ENCODE assay signal across 18 cellular contexts in the genomic region with DNA sequence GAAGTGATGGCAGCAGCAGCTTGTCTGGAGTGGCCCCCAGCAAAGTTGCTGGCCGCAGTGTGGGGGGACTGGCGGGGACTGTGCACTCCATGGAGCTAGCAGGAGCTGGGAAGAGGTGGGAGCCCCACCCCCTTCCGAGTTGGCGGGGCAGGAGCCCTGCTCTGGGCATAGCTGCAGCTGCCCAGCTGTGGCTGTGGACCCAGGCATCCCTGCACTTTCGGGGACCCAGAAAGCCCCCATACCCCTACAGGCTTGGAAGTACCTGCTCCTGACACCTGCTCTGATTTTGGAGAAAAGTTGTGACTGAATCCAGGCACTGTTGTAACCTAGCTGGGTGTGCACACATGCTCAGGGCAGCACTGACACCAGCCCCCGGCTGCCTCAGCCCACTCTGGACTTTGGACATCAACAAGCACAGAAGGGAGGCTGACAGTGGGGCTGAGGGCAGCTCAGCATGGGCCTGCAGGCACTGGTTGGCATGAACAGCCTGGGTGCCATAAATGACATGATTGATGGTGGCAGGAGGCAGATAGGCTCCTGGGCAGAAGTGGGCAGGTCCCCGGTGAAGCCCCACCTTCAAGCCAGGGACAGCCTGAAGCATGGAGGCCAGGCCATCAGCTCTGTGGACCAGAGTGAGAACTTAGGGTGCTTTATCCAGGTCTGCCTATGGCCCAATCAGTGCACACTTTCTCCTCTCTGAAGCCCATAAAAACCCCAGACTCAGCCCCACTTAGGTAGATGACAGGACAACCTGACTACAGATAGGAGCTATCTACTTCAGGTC. TPM values are rescaled to one million over a fixed set of nuclear protein-coding genes. Genes with fewer than 3 reads are reported as not detected.
DNase-seq lines count a peak whose midpoint lies in the region; ATAC-seq and TF ChIP-seq lines count a peak whose summit lies in the region.
"Had no signal": no experiment of that assay in that cellular context is flagged by ENCODE, and none has a peak within 500 bp of the region (broad histone marks: within the 10 kb centered on the region; RNA-seq: fewer than 3 reads in every experiment).

No MANE protein-coding gene starts in this region.

- POLR2A ChIA-PET in HEK293 (lab: Yijun Ruan, JAX) = interaction anchor here (2.3 kb wide), 1 partner anchor 12 kb away, joined by 19 read pairs; a partner anchor contains a TSS

- H3K9me3 ChIP-seq in BLaER1 = peaks cover 36% of the 10 kb centered on the region
- no peaks in the 10 kb centered on the region for H3K9me3 ChIP-seq in HEK293 (ENCODE audit: control insufficient read depth, insufficient read depth, low read depth, low read length)
- H3K9me3 ChIP-seq in mucosa of descending colon = no peaks in the 10 kb centered on the region
- no peaks in the 10 kb centered on the region for H3K9me3 ChIP-seq in MM.1S (replicated peaks; ENCODE audit: insufficient read depth, low read length)
- H3K9me3 ChIP-seq: A549, SJSA1 had no signal

- no peak for TF ChIP-seq POLR2A in erythroblast (IDR thresholded peaks at IDR 0.05; ENCODE audit: low read length)

- intact Hi-C loops in mucosa of descending colon (cut with DNase I, micrococcal nuclease) = no loop called here

- ATAC-seq in mucosa of descending colon = peak; percentile 74

- H3K79me2 ChIP-seq in MM.1S (ENCODE audit: low read length) = no peaks in the 10 kb centered on the region

- H3K9ac ChIP-seq in BLaER1 = no peak overlapping the region
- no peak overlapping the region for H3K9ac ChIP-seq in MM.1S (ENCODE audit: low read length)
- H3K9ac ChIP-seq: KMS-11 had no signal

- DNase-seq in erythroblast (lab: John Stamatoyannopoulos, UW) = peak; percentile 7 to 21
- peak in 2 of 3 donors; percentile 10 to 39 for DNase-seq in mucosa of descending colon
- no peak for DNase-seq in activated naive CD4-positive, alpha-beta T cell treated with anti-CD3 and anti-CD28 coated beads, Interleukin-2, amount 50 U/mL, for 16 hours
- no peak for DNase-seq in MM.1S
- DNase-seq in activated effector memory CD4-positive, alpha-beta T cell treated with Interleukin-2 at 50 U/mL for 16 hours = no peak
- DNase-seq in GM03348 (ENCODE audit: low spot score) = no peak
- DNase-seq: HCEC 1CT, NCI-H1092 treated with DMSO at 0.1 percent for 48 hours, NCI-H1694, NCI-H446, NCI-H774, PC-9 had no signal

- H3K4me2 ChIP-seq in BLaER1 (no peak overlapping the region), MM.1S (ENCODE audit: low read depth, low read length) (no peak overlapping the region)
- H3K4me2 ChIP-seq: A549, KMS-11, PC-9 had no signal

- H3F3A ChIP-seq in MM.1S (ENCODE audit: insufficient read depth, low read length) = no peaks in the 10 kb centered on the region

- peak overlapping the region; percentile 10; the same call in 1 of the 2 replicates for H3K4me3 ChIP-seq in BLaER1
- H3K4me3 ChIP-seq in HEK293 (ENCODE audit: low read depth, low read length) = no peak overlapping the region
- no peak overlapping the region for H3K4me3 ChIP-seq in mucosa of descending colon
- no peak overlapping the region for H3K4me3 ChIP-seq in MM.1S (ENCODE audit: low read length)
- H3K4me3 ChIP-seq: A549, PC-9, SJSA1 had no signal

- H4K20me1 ChIP-seq in BLaER1 (no peaks in the 10 kb centered on the region), MM.1S (ENCODE audit: insufficient read depth, low read length) (no peaks in the 10 kb centered on the region)

- H3K27ac ChIP-seq in BLaER1 (no peak overlapping the region), HEK293 (ENCODE audit: extremely low read depth, low read depth, low read length) (no peak overlapping the region), MM.1S (ENCODE audit: low read length) (no peak overlapping the region)
- H3K27ac ChIP-seq: A549, C4-2B, KMS-11, PC-9, SJSA1 had no signal

- H3K4me1 ChIP-seq in BLaER1 (no peaks in the 10 kb centered on the region), HEK293 (ENCODE audit: control insufficient read depth, insufficient read depth, low read length) (no peaks in the 10 kb centered on the region), mucosa of descending colon (ENCODE audit: low read depth) (no peaks in the 10 kb centered on the region), MM.1S (ENCODE audit: low read length) (no peaks in the 10 kb centered on the region)
- H3K4me1 ChIP-seq: A549, SJSA1 had no signal

- H3K27me3 ChIP-seq in BLaER1 = no peaks in the 10 kb centered on the region
- no peaks in the 10 kb centered on the region for H3K27me3 ChIP-seq in MM.1S (replicated peaks; ENCODE audit: insufficient read depth, low read length)
- H3K27me3 ChIP-seq: SJSA1 had no signal

- H3K36me3 ChIP-seq in BLaER1 = peaks cover 48% of the 10 kb centered on the region
- H3K36me3 ChIP-seq in HEK293 (ENCODE audit: control insufficient read depth in 2 of 2, insufficient read depth in 1 of 2, low read length in 2 of 2) = peaks cover 13 to 36% of the 10 kb centered on the region in 2 experiments
- no peaks in the 10 kb centered on the region for H3K36me3 ChIP-seq in mucosa of descending colon (ENCODE audit: low read depth)
- no peaks in the 10 kb centered on the region for H3K36me3 ChIP-seq in MM.1S (replicated peaks; ENCODE audit: insufficient read depth, low read length)
- H3K36me3 ChIP-seq: SJSA1 had no signal

- TF ChIP-seq CTCF in HEK293 (tag by site-specific recombination; IDR thresholded peaks at IDR 0.05) = no peak
- no peak for TF ChIP-seq CTCF in mucosa of descending colon (IDR thresholded peaks at IDR 0.05)
- no peak for TF ChIP-seq CTCF in MM.1S (IDR thresholded peaks at IDR 0.05; ENCODE audit: low read length)

- no peaks in the 10 kb centered on the region for H3K9me2 ChIP-seq in MM.1S (replicated peaks; ENCODE audit: insufficient read depth, low read length)

- H2AFZ ChIP-seq in MM.1S (ENCODE audit: low read length) = no peak overlapping the region
- H2AFZ ChIP-seq: PC-9 had no signal

- CTCF ChIA-PET in HEK293 (lab: Yijun Ruan, JAX) = interaction anchor here (0.6 kb wide), 1 partner anchor 1033 kb away, joined by 3 read pairs; no protein-coding TSS in a partner anchor

TF ChIP-seq in HEK293, 187 proteins besides CTCF, POLR2A, EP300 and RAD21:
- TF ChIP-seq, protein P1, sequence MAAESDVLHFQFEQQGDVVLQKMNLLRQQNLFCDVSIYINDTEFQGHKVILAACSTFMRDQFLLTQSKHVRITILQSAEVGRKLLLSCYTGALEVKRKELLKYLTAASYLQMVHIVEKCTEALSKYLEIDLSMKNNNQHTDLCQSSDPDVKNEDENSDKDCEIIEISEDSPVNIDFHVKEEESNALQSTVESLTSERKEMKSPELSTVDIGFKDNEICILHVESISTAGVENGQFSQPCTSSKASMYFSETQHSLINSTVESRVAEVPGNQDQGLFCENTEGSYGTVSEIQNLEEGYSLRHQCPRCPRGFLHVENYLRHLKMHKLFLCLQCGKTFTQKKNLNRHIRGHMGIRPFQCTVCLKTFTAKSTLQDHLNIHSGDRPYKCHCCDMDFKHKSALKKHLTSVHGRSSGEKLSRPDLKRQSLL (tag by site-specific recombination; IDR thresholded peaks at IDR 0.05) = no peak
- peak; percentile 16 for TF ChIP-seq SETDB1 (IDR thresholded peaks at IDR 0.05; ENCODE audit: insufficient read length, low read length)

RNA-seq across cellular contexts. Expression of a gene that starts 12.6 kb away (rescaled TPM):
- 10 to 100 TPM; 14.8 to 18.0 (median 16.7) TPM for total RNA-seq in mucosa of descending colon

RNA-seq across cellular contexts. Expression of a gene that starts 12.8 kb away (rescaled TPM):
- total RNA-seq in mucosa of descending colon = 10 to 100 TPM; 11.6 to 24.2 (median 16.5) TPM

Comparison
In these comparisons a context has a peak if more than half of its experiments do, and no peak if none do; other contexts are left out.
1. DNase-seq: peak in erythroblast (2 of 2) and mucosa of descending colon (2 of 3); none in activated naive CD4-positive, alpha-beta T cell treated with anti-CD3 and anti-CD28 coated beads, Interleukin-2, amount 50 U/mL, for 16 hours (single experiment), MM.1S (single experiment), activated effector memory CD4-positive, alpha-beta T cell treated with Interleukin-2 at 50 U/mL for 16 hours (single experiment) and GM03348 (single experiment).